In the genomic region with DNA sequence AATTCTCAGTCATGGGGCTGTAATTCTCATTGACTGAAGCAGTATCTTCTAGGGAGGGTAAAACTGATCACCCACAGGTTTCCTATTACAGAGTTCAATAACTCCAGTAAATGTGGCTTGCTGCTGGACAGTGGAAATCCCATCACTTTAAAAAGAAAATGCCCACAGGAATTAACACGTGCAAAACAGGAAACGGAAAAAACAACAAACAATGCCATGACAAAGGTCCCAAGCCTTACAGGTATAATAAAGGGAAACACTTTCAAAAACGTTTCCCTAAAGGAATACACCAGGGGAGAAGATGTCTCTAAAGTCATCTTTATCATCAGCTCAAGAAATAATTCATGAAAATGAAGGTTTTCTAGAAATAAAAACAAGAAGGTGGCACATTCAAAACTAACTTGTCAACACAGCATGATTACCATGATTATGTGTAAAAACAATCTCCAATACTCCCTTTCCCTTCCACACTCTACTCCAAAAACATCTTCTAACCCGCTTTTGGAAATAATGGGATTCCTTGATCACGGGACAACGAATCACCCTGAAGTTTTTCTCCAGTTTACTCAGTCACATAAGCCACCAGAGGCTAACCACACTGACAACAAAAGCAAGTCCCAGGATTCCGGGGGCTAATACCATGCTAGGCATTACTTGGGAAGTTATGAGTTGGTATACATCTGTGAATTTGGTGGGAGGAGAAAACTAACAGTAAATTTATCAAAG, we compare ENCODE assay signal across 9 cellular contexts.
DNase-seq lines count a peak whose midpoint lies in the region; ATAC-seq and TF ChIP-seq lines count a peak whose summit lies in the region.
"Had no signal": no experiment of that assay in that cellular context is flagged by ENCODE, and none has a peak within 500 bp of the region (broad histone marks: within the 10 kb centered on the region; RNA-seq: fewer than 3 reads in every experiment).

No MANE protein-coding gene starts in this region.

- DNase-seq in Karpas-422 (peak; percentile 39), middle frontal gyrus (ENCODE audit: extremely low spot score, low spot score) (no peak), NCI-H226 (no peak), left lobe of liver (ENCODE audit: low spot score) (no peak), NOMO-1 (lab: John Stamatoyannopoulos, UW; ENCODE audit: unreplicated experiment in 2 of 2) (no peak)
- DNase-seq: activated naive CD4-positive, alpha-beta T cell had no signal

- peak overlapping the region; percentile 26; the same call in 1 of the 2 replicates for H3K4me3 ChIP-seq in Karpas-422 (ENCODE audit: low read length)
- H3K4me3 ChIP-seq in gastroesophageal sphincter, result peak overlapping the region in 1 of 2 donors; percentile 42
- peak overlapping the region in 1 of 2 donors; percentile 40 for H3K4me3 ChIP-seq in stomach smooth muscle (ENCODE audit: low read length in 2 of 2)

- TF ChIP-seq CTCF in gastroesophageal sphincter (IDR thresholded peaks at IDR 0.05), result no peak

- H3K27ac ChIP-seq in Karpas-422 (ENCODE audit: low read length), result peak overlapping the region; percentile 98
- H3K27ac ChIP-seq in gastroesophageal sphincter, result peak overlapping the region in 3 of 4 donors; percentile 67 to 71 (median 68)
- H3K27ac ChIP-seq in stomach smooth muscle (ENCODE audit: low read length), result peak overlapping the region; percentile 26

- H3K9ac ChIP-seq in Karpas-422 (ENCODE audit: low read length) (peak overlapping the region; percentile 71), stomach smooth muscle (ENCODE audit: low read length in 2 of 2) (no peak overlapping the region)

- no peak for TF ChIP-seq EP300 in gastroesophageal sphincter (IDR thresholded peaks at IDR 0.05)

- H3K9me3 ChIP-seq in Karpas-422 (ENCODE audit: low read length) (no peaks in the 10 kb centered on the region), gastroesophageal sphincter (no peaks in the 10 kb centered on the region), stomach smooth muscle (ENCODE audit: control insufficient read depth in 2 of 2, low read length in 2 of 2) (no peaks in the 10 kb centered on the region)

- no peak overlapping the region for H2AFZ ChIP-seq in Karpas-422 (ENCODE audit: low read length)

- no peaks in the 10 kb centered on the region for H4K20me1 ChIP-seq in Karpas-422 (ENCODE audit: insufficient read depth, low read depth, low read length)

- H3K4me2 ChIP-seq in Karpas-422 (ENCODE audit: low read depth, low read length, poor library complexity, severe bottlenecking), result peak overlapping the region; percentile 68

- H3K27me3 ChIP-seq in Karpas-422 (ENCODE audit: low read length), result no peaks in the 10 kb centered on the region
- no peaks in the 10 kb centered on the region for H3K27me3 ChIP-seq in gastroesophageal sphincter
- H3K27me3 ChIP-seq in stomach smooth muscle (ENCODE audit: control insufficient read depth in 1 of 2, insufficient read depth in 2 of 2, low read length in 2 of 2), result no peaks in the 10 kb centered on the region

- no peak for TF ChIP-seq POLR2A in gastroesophageal sphincter (IDR thresholded peaks at IDR 0.05)

- 64 to 71% methylated on average over 3 to 7 of the region's 7 CpGs for WGBS in gastroesophageal sphincter (ENCODE audit: low coverage in 1 of 2), 2 donors

- H3K79me2 ChIP-seq in Karpas-422 (ENCODE audit: low read length), result peaks cover 49% of the 10 kb centered on the region

- H3K4me1 ChIP-seq in Karpas-422 (ENCODE audit: low read length), result peaks cover 100% of the 10 kb centered on the region
- H3K4me1 ChIP-seq in gastroesophageal sphincter, result peaks cover 0 to 39% (median 4%) of the 10 kb centered on the region in 3 donors
- no peaks in the 10 kb centered on the region for H3K4me1 ChIP-seq in stomach smooth muscle (ENCODE audit: control insufficient read depth, insufficient read depth, low read length)

- ATAC-seq in GM19467 (IDR thresholded peaks at IDR 0.05; ENCODE audit: unreplicated experiment), result peak; percentile 5
- ATAC-seq in gastroesophageal sphincter, result no peak
- ATAC-seq in left lobe of liver, result no peak

- no peaks in the 10 kb centered on the region for H3K9me2 ChIP-seq in Karpas-422 (replicated peaks; ENCODE audit: insufficient read depth, low read length)

- H3K36me3 ChIP-seq in Karpas-422 (ENCODE audit: insufficient read depth, low read length) (no peaks in the 10 kb centered on the region), gastroesophageal sphincter (no peaks in the 10 kb centered on the region), stomach smooth muscle (ENCODE audit: control insufficient read depth in 2 of 2, insufficient read depth in 2 of 2, low read length in 2 of 2) (no peaks in the 10 kb centered on the region)

Comparison
In these comparisons a context has a peak if more than half of its experiments do, and no peak if none do; other contexts are left out.
1. H3K27ac ChIP-seq: peak in every context shown above with its lines; median percentile 98 in Karpas-422; 68 in gastroesophageal sphincter; 26 in stomach smooth muscle.